In genomic region chr2:135664623-135665068, GRCh38 we compare ENCODE assay signal across 9 cellular contexts.
DNase-seq lines count a peak whose midpoint lies in the region; ATAC-seq and TF ChIP-seq lines count a peak whose summit lies in the region.
"Had no signal": no experiment of that assay in that cellular context is flagged by ENCODE, and none has a peak within 500 bp of the region (broad histone marks: within the 10 kb centered on the region; RNA-seq: fewer than 3 reads in every experiment).

No MANE protein-coding gene starts in this region.

- no peak for TF ChIP-seq CTCF in GM12865 (IDR thresholded peaks at IDR 0.05; ENCODE audit: insufficient read depth, low read depth, low read length, missing control alignments)

- DNase-seq in GM12865 (ENCODE audit: low read depth) (peak; percentile 66), dermis microvascular lymphatic vessel endothelial cell (ENCODE audit: low read depth in 2 of 2) (peak; percentile 11 to 56), AML-193 (lab: John Stamatoyannopoulos, UW) (no peak), SKM-1 (lab: John Stamatoyannopoulos, UW; ENCODE audit: unreplicated experiment) (no peak), NCI-H2081 treated with DMSO at 0.1 percent for 48 hours (lab: John Stamatoyannopoulos, UW) (no peak)
- DNase-seq in activated effector memory CD4-positive, alpha-beta T cell treated with anti-CD3 and anti-CD28 coated beads, Interleukin-2, amount 50 U/mL, for 16 hours, result no peak
- DNase-seq: spleen had no signal

- peak; percentile 50 for ATAC-seq in GM19467 (IDR thresholded peaks at IDR 0.05; ENCODE audit: unreplicated experiment)
- peak; percentile 89 for ATAC-seq in HG03354 (IDR thresholded peaks at IDR 0.05; ENCODE audit: poor library complexity, severe bottlenecking, unreplicated experiment)

- no peak overlapping the region for H3K4me3 ChIP-seq in GM12865 (ENCODE audit: low read depth, low read length)
- H3K4me3 ChIP-seq: spleen had no signal

Comparison
In these comparisons a context has a peak if more than half of its experiments do, and no peak if none do; other contexts are left out.
1. DNase-seq: peak in GM12865 (single experiment) and dermis microvascular lymphatic vessel endothelial cell (2 of 2); none in AML-193 (0 of 2), SKM-1 (single experiment), NCI-H2081 treated with DMSO at 0.1 percent for 48 hours (single experiment) and activated effector memory CD4-positive, alpha-beta T cell treated with anti-CD3 and anti-CD28 coated beads, Interleukin-2, amount 50 U/mL, for 16 hours (single experiment).